8 cellular contexts compared by ENCODE assay signal in the genomic region with DNA sequence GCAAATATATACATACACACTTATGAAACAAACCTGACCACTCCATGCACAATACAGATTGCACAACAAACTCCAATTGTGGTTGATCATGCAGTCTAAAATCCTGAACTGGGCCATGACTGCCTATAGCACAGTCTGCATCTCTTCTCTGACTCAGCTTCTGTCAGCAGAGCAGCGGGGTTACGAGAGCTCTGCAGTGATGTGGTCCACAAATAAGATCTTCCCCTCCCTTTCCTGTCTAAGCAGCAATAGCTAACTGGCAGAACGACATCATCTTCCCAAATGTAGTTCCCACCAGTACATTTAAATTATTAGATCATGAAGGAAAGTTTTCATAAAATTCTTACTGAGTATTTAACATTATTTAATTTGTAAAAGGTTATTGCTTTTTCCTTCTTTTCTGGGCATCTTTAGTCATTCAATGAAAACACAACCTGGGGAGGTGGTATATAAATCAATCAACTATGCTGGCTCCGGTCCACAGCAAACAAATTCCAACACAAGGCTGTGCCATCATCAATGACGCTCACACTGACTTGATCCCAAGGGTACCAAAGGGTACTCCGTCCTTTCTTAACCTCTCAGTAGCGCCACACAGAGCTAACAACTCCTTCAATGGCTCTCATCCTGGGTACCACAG. TPM values are rescaled to one million over a fixed set of nuclear protein-coding genes. Genes with fewer than 3 reads are reported as not detected.
A peak's percentile ranks its signal among the peaks of the same experiment; 100 is the strongest.
DNase-seq lines count a peak whose midpoint lies in the region; ATAC-seq and TF ChIP-seq lines count a peak whose summit lies in the region.

No MANE protein-coding gene starts in this region.

- H3K27ac ChIP-seq in ascending aorta = no peak overlapping the region

- peaks cover 0 to 19% of the 10 kb centered on the region in 2 donors for H3K4me1 ChIP-seq in ascending aorta

- no peak overlapping the region for H3K4me3 ChIP-seq in AG09309 (ENCODE audit: control insufficient read depth, low read depth, low read length)
- no peak overlapping the region for H3K4me3 ChIP-seq in kidney epithelial cell (ENCODE audit: low read depth, low read length)
- H3K4me3 ChIP-seq in ascending aorta = no peak overlapping the region

- ATAC-seq in GM18519 (IDR thresholded peaks at IDR 0.05; ENCODE audit: low FRiP score, unreplicated experiment) = peak; percentile 54
- no peak for ATAC-seq in HG02840 (IDR thresholded peaks at IDR 0.05; ENCODE audit: low FRiP score, unreplicated experiment)

- H3K36me3 ChIP-seq in kidney epithelial cell (ENCODE audit: control insufficient read depth, insufficient read depth, low read length) (no peaks in the 10 kb centered on the region), ascending aorta (no peaks in the 10 kb centered on the region)

- DNase-seq in AG09309 (ENCODE audit: low read depth) (peak; percentile 83), M059J (ENCODE audit: low read depth) (peak; percentile 71), kidney epithelial cell (ENCODE audit: low read depth) (peak; percentile 76), ascending aorta (ENCODE audit: low spot score in 2 of 2) (no peak), COR-L47 (lab: John Stamatoyannopoulos, UW) (no peak)
- DNase-seq in activated effector memory CD4-positive, alpha-beta T cell treated with anti-CD3 and anti-CD28 coated beads, Interleukin-2, amount 50 U/mL, for 16 hours = peak; percentile 68

- H3K9me3 ChIP-seq in ascending aorta = no peaks in the 10 kb centered on the region

- H3K27me3 ChIP-seq in kidney epithelial cell (ENCODE audit: control insufficient read depth, insufficient read depth, low read length) = no peaks in the 10 kb centered on the region
- H3K27me3 ChIP-seq in ascending aorta = no peaks in the 10 kb centered on the region

- TF ChIP-seq CTCF in AG09309 (IDR thresholded peaks at IDR 0.05; ENCODE audit: control insufficient read depth, insufficient read depth, low read depth, low read length, missing control alignments) (no peak), kidney epithelial cell (IDR thresholded peaks at IDR 0.05; ENCODE audit: insufficient read depth, low read length, poor library complexity, severe bottlenecking) (no peak), ascending aorta (IDR thresholded peaks at IDR 0.05) (no peak)

- intact Hi-C loops in ascending aorta (cut with DNase I) = no loop called here

RNA-seq across cellular contexts. Expression of gene ARHGAP21, which starts 17.1 kb away (rescaled TPM):
- 22.3 and 26.4 TPM in 2 replicates for total RNA-seq in M059J (2014; rRNA removed; shearing (Covaris generic))
- total RNA-seq in kidney epithelial cell (71.8 and 73.0 TPM in 2 replicates), ascending aorta (27.5 TPM)

Comparison
In these comparisons a context has a peak if more than half of its experiments do, and no peak if none do; other contexts are left out.
1. DNase-seq: peak in AG09309 (single experiment), M059J (single experiment), activated effector memory CD4-positive, alpha-beta T cell treated with anti-CD3 and anti-CD28 coated beads, Interleukin-2, amount 50 U/mL, for 16 hours (single experiment) and kidney epithelial cell (single experiment); none in ascending aorta (0 of 2) and COR-L47 (single experiment).